1 cellular context compared by ENCODE assay signal in the genomic region with DNA sequence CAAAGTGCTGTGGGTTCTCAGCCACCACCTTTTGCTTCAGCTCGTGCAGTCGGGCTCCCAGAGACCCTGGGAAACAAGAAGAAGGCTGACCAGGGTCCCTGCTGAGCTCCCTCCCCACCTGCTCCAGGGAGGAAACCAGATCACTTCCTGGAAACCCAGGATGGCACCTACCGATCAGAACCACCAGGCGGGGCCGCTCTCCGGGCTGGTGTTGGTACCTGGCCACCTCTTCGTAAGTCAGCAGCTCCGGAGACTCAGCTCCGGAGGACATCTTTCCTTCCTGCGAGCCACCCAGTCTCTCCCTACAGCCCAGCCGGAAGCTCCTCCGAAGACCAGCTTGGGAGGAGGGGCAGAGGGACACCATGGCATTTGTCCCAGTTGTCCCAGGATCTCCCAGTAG.
TF ChIP-seq lines count a peak whose summit lies in the region.

No MANE protein-coding gene starts in this region.

TF ChIP-seq in HepG2, 621 proteins besides CTCF, POLR2A, EP300 and RAD21:
- TF ChIP-seq ETS1 (CRISPR knock-in tag; IDR thresholded peaks at IDR 0.05) (no peak), ZNF720 (CRISPR knock-in tag; IDR thresholded peaks at IDR 0.05) (no peak)
- TF ChIP-seq, protein P1, sequence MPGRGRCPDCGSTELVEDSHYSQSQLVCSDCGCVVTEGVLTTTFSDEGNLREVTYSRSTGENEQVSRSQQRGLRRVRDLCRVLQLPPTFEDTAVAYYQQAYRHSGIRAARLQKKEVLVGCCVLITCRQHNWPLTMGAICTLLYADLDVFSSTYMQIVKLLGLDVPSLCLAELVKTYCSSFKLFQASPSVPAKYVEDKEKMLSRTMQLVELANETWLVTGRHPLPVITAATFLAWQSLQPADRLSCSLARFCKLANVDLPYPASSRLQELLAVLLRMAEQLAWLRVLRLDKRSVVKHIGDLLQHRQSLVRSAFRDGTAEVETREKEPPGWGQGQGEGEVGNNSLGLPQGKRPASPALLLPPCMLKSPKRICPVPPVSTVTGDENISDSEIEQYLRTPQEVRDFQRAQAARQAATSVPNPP (CRISPR knock-in tag; IDR thresholded peaks at IDR 0.05): no peak
